In genomic region chrX:107675365-107675654, GRCh38 we compare ENCODE assay signal across 9 cellular contexts. TPM values are rescaled to one million over a fixed set of nuclear protein-coding genes. Genes with fewer than 3 reads are reported as not detected.
DNase-seq lines count a peak whose midpoint lies in the region; ATAC-seq and TF ChIP-seq lines count a peak whose summit lies in the region.
"Had no signal": no experiment of that assay in that cellular context is flagged by ENCODE, and none has a peak within 500 bp of the region (broad histone marks: within the 10 kb centered on the region; RNA-seq: fewer than 3 reads in every experiment).

No MANE protein-coding gene starts in this region.

- H3K36me3 Mint-ChIP-seq in activated T-helper 17 cell treated with anti-CD3 and anti-CD28 coated beads, Interleukin-2, amount 50 U/mL, for 72 hours (ENCODE audit: low read depth): peaks cover 27% of the 10 kb centered on the region

- no peaks in the 10 kb centered on the region for H3K9me3 Mint-ChIP-seq in activated T-helper 17 cell treated with anti-CD3 and anti-CD28 coated beads, Interleukin-2, amount 50 U/mL, for 72 hours

- no peak for TF ChIP-seq CTCF in HL-60 (IDR thresholded peaks at IDR 0.05; ENCODE audit: insufficient read depth, low read length)
- TF ChIP-seq CTCF in foreskin keratinocyte (conservative IDR thresholded peaks at IDR 0.05): no peak
- no peak for TF ChIP-seq CTCF in spleen (IDR thresholded peaks at IDR 0.05 in 8 of 11, conservative IDR thresholded peaks at IDR 0.05 in 3 of 11)

- no peak for TF ChIP-seq POLR2A in spleen (IDR thresholded peaks at IDR 0.05)

- peak overlapping the region; percentile 88 for H3K4me3 Mint-ChIP-seq in activated T-helper 17 cell treated with anti-CD3 and anti-CD28 coated beads, Interleukin-2, amount 50 U/mL, for 72 hours

- no peaks in the 10 kb centered on the region for H3K36me3 ChIP-seq in spleen

- no peak overlapping the region for H3K4me3 ChIP-seq in HL-60 (replicated peaks; ENCODE audit: insufficient read depth, low read length)
- peak overlapping the region in 5 of 8 donors; percentile 15 to 66 (median 47) for H3K4me3 ChIP-seq in spleen

- no peak for DNase-seq in HL-60 (ENCODE audit: low read depth in 1 of 2, low spot score in 1 of 2)
- DNase-seq in foreskin keratinocyte: no peak
- DNase-seq in spleen: no peak
- DNase-seq in mucosa of gallbladder (ENCODE audit: low spot score): no peak
- DNase-seq in NCI-H2196 (lab: John Stamatoyannopoulos, UW; ENCODE audit: unreplicated experiment): no peak
- DNase-seq in superior temporal gyrus (ENCODE audit: extremely low spot score): no peak
- DNase-seq: activated effector memory CD4-positive, alpha-beta T cell treated with Interleukin-2 at 50 U/mL for 16 hours had no signal

- no peaks in the 10 kb centered on the region for H3K27me3 ChIP-seq in HL-60 (ENCODE audit: insufficient read depth, poor library complexity, severe bottlenecking)
- H3K27me3 ChIP-seq in foreskin keratinocyte: no peaks in the 10 kb centered on the region
- peaks cover 0 to 22% (median 0%) of the 10 kb centered on the region in 7 donors for H3K27me3 ChIP-seq in spleen (replicated peaks in 1 of 7)

- no peak for ATAC-seq in activated T-helper 17 cell treated with anti-CD3 and anti-CD28 coated beads, Interleukin-2, amount 50 U/mL, for 72 hours (replicated peaks)
- ATAC-seq in foreskin keratinocyte (no peak), HG03045 (IDR thresholded peaks at IDR 0.05; ENCODE audit: unreplicated experiment) (no peak)

- peak overlapping the region; percentile 98 for H3K27ac Mint-ChIP-seq in activated T-helper 17 cell treated with anti-CD3 and anti-CD28 coated beads, Interleukin-2, amount 50 U/mL, for 72 hours

- H3K9me3 ChIP-seq in spleen: no peaks in the 10 kb centered on the region

- H3K27me3 Mint-ChIP-seq in activated T-helper 17 cell treated with anti-CD3 and anti-CD28 coated beads, Interleukin-2, amount 50 U/mL, for 72 hours: no peaks in the 10 kb centered on the region

- peak overlapping the region; percentile 94 for H3K27ac ChIP-seq in HL-60 (replicated peaks)
- peak overlapping the region; percentile 89 for H3K27ac ChIP-seq in foreskin keratinocyte
- peak overlapping the region; percentile 44 to 95 (median 90) for H3K27ac ChIP-seq in spleen

- H3K4me1 ChIP-seq in foreskin keratinocyte (peaks cover 24% of the 10 kb centered on the region), spleen (peaks cover 7 to 65% (median 53%) of the 10 kb centered on the region in 6 donors)

- intact Hi-C loops in spleen (cut with DNase I; ENCODE audit: low total_unique reads): loop anchor here (10.0 kb wide), 1 partner anchor 49 kb away; no protein-coding TSS in a partner anchor

- 56 to 94% (median 64%) methylated on average over 1 of the region's 1 CpG for WGBS in spleen, 5 donors

- H3K4me1 Mint-ChIP-seq in activated T-helper 17 cell treated with anti-CD3 and anti-CD28 coated beads, Interleukin-2, amount 50 U/mL, for 72 hours: peaks cover 18% of the 10 kb centered on the region

RNA-seq across cellular contexts. Expression of gene PRPS1, which starts 47.0 kb away (rescaled TPM):
- 100 to 1,000 TPM in 1 of 2 donors, 10 to 100 TPM in 1; 58.6 to 107 TPM for total RNA-seq in activated T-helper 17 cell treated with anti-CD3 and anti-CD28 coated beads, Interleukin-2, amount 50 U/mL, for 72 hours
- total RNA-seq in foreskin keratinocyte: 33.6 and 41.7 TPM in 2 replicates
- 30.9 and 37.1 TPM in 2 replicates for polyA plus RNA-seq in foreskin keratinocyte
- total RNA-seq in spleen: 10 to 100 TPM; 26.6 to 47.6 (median 36.6) TPM
- polyA plus RNA-seq in spleen: 10 to 100 TPM; 15.0 to 24.9 (median 23.3) TPM
- total RNA-seq in mucosa of gallbladder: 19.0 TPM
